Comparison of ENCODE assay signal across 22 cellular contexts in the genomic region with DNA sequence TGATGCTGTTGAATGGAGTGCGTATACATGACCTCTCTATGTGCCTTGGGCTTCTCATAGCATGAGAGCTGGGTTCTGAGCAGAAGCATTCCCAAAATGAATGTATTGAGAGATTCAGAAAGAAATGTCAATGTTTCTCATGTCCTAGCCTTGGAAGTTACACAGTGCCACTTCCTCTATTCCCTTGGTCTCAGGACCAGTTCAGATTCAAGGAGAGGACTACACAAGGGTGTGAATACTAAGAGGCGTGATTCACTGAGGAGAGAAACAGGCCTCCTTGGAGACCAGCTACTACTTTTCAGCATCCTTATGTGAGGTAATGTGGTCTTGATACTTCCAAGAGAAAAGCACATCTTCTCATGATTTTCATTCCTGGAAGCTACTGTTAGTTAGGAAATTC.
"Had no signal": no experiment of that assay in that cellular context is flagged by ENCODE, and none has a peak within 500 bp of the region (broad histone marks: within the 10 kb centered on the region; RNA-seq: fewer than 3 reads in every experiment).

No MANE protein-coding gene starts in this region.

- ATAC-seq: activated CD4-positive, CD25-positive, alpha-beta regulatory T cell treated with anti-CD3 and anti-CD28 coated beads, Interleukin-2, amount 50 U/mL, for 24 hours; activated CD8-positive, alpha-beta memory T cell treated with anti-CD3 and anti-CD28 coated beads, Interleukin-2, amount 10 ng/mL, durations not matched to agents 7 days and 5 days; body of pancreas; left cardiac atrium; mucosa of descending colon; psoas muscle; right cardiac atrium had no signal

- H3K27me3 Mint-ChIP-seq: activated CD8-positive, alpha-beta memory T cell treated with anti-CD3 and anti-CD28 coated beads, Interleukin-2, amount 10 ng/mL, durations not matched to agents 7 days and 5 days; activated naive CD8-positive, alpha-beta T cell treated with anti-CD3 and anti-CD28 coated beads, Interleukin-2, amount 10 ng/mL, durations not matched to agents 7 days and 5 days; naive B cell; stimulated activated naive CD8-positive, alpha-beta T cell treated with anti-CD3 and anti-CD28 coated beads, Interleukin-15, Interleukin-2, amounts not matched to agents 100 ng/mL and 50 ng/mL, for 24 hours had no signal

- H3K9me3 Mint-ChIP-seq: activated naive CD8-positive, alpha-beta T cell treated with anti-CD3 and anti-CD28 coated beads, Interleukin-2, amount 10 ng/mL, durations not matched to agents 7 days and 5 days; naive B cell; stimulated activated naive CD8-positive, alpha-beta T cell treated with anti-CD3 and anti-CD28 coated beads, Interleukin-15, Interleukin-2, amounts not matched to agents 100 ng/mL and 50 ng/mL, for 24 hours had no signal

- H3K4me3 Mint-ChIP-seq: activated CD8-positive, alpha-beta memory T cell treated with anti-CD3 and anti-CD28 coated beads, Interleukin-2, amount 10 ng/mL, durations not matched to agents 7 days and 5 days; activated naive CD8-positive, alpha-beta T cell treated with anti-CD3 and anti-CD28 coated beads, Interleukin-2, amount 10 ng/mL, durations not matched to agents 7 days and 5 days; naive B cell; stimulated activated naive CD8-positive, alpha-beta T cell treated with anti-CD3 and anti-CD28 coated beads, Interleukin-15, Interleukin-2, amounts not matched to agents 100 ng/mL and 50 ng/mL, for 24 hours had no signal

- H3K4me1 ChIP-seq: suprapubic skin had no signal

- H3K27me3 ChIP-seq: body of pancreas, ovary, suprapubic skin, transverse colon, vagina had no signal

- DNase-seq: activated CD8-positive, alpha-beta memory T cell treated with anti-CD3 and anti-CD28 coated beads, Interleukin-2, amount 10 ng/mL, durations not matched to agents 7 days and 5 days; activated gamma-delta T cell; activated naive CD8-positive, alpha-beta T cell treated with anti-CD3 and anti-CD28 coated beads, Interleukin-2, amount 10 ng/mL, durations not matched to agents 7 days and 5 days; activated T-cell treated with anti-CD3 and anti-CD28 coated beads, Interleukin-2, amount 50 U/mL, for 1 hour; body of pancreas; dermis blood vessel endothelial cell; effector memory CD4-positive, alpha-beta T cell; left cardiac atrium; mesenchymal stem cell; mucosa of descending colon; naive B cell; psoas muscle; right cardiac atrium; stimulated activated CD4-positive, alpha-beta T cell treated with anti-CD3 and anti-CD28 coated beads, Interleukin-2, amount 100 ng/mL, for 24 hours; T-helper 1 cell; T1000; transverse colon had no signal

- H3K27ac Mint-ChIP-seq: activated CD8-positive, alpha-beta memory T cell treated with anti-CD3 and anti-CD28 coated beads, Interleukin-2, amount 10 ng/mL, durations not matched to agents 7 days and 5 days; activated naive CD8-positive, alpha-beta T cell treated with anti-CD3 and anti-CD28 coated beads, Interleukin-2, amount 10 ng/mL, durations not matched to agents 7 days and 5 days; stimulated activated naive CD8-positive, alpha-beta T cell treated with anti-CD3 and anti-CD28 coated beads, Interleukin-15, Interleukin-2, amounts not matched to agents 100 ng/mL and 50 ng/mL, for 24 hours had no signal

- H3K9me3 ChIP-seq: body of pancreas, mucosa of descending colon, ovary, psoas muscle, suprapubic skin, transverse colon, vagina had no signal

- H3K36me3 ChIP-seq: ovary had no signal

- H3K4me3 ChIP-seq: body of pancreas, mucosa of descending colon, ovary, psoas muscle, suprapubic skin, transverse colon, vagina had no signal

- H3K27ac ChIP-seq: body of pancreas, ovary, psoas muscle, suprapubic skin, transverse colon, vagina had no signal
